ENCODE assay signal across 20 cellular contexts in the genomic region with DNA sequence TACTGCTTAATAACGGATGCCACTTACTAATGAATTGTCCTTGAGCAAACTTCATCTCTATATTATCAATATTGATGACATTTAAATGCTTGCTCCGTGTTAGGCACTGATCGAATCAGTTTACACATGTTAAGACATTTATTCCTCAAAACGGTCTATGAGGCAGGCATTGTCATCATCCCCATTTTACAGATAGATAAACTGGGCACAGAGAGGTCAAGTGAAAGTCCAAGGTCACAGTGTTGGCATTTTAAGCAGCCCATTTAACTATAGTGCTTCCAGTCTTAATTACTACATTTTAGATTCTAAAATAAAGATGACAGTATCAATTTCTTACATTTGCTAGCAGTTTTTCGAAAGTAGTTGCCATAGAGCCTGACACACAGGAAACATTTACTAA. TPM values are rescaled to one million over a fixed set of nuclear protein-coding genes. Genes with fewer than 3 reads are reported as not detected.
DNase-seq lines count a peak whose midpoint lies in the region; ATAC-seq, FAIRE-seq and TF ChIP-seq lines count a peak whose summit lies in the region.
"Had no signal": no experiment of that assay in that cellular context is flagged by ENCODE, and none has a peak within 500 bp of the region (broad histone marks: within the 10 kb centered on the region; RNA-seq: fewer than 3 reads in every experiment).

No MANE protein-coding gene starts in this region.

- no peak for TF ChIP-seq POLR2A in K562 (conservative IDR thresholded peaks at IDR 0.05)
- no peak for TF ChIP-seq POLR2A in sigmoid colon (IDR thresholded peaks at IDR 0.05)
- TF ChIP-seq POLR2A in uterus (IDR thresholded peaks at IDR 0.05): no peak

- no peak for ATAC-seq in K562

- H3K79me1 ChIP-seq in mesenchymal stem cell (replicated peaks; ENCODE audit: low read length, poor library complexity, severe bottlenecking): no peaks in the 10 kb centered on the region

- in situ Hi-C loops in K562 (cut with MboI): no loop called here

- H4K20me1 ChIP-seq in K562 (replicated peaks; ENCODE audit: control insufficient read depth, insufficient read depth, low read length): no peaks in the 10 kb centered on the region
- H4K20me1 ChIP-seq: BLaER1 treated with 17β-estradiol and CSF1 and Interleukin-3, amounts not matched to agents 10 nM and 100 nM had no signal

- H3K9me3 ChIP-seq in K562 (replicated peaks; ENCODE audit: control insufficient read depth, insufficient read depth, low read depth, low read length): no peaks in the 10 kb centered on the region
- no peaks in the 10 kb centered on the region for H3K9me3 ChIP-seq in mesenchymal stem cell (ENCODE audit: control insufficient read depth, low read length)
- H3K9me3 ChIP-seq in sigmoid colon: no peaks in the 10 kb centered on the region
- H3K9me3 ChIP-seq in uterus: no peaks in the 10 kb centered on the region
- H3K9me3 ChIP-seq: BLaER1 treated with 17β-estradiol and CSF1 and Interleukin-3, amounts not matched to agents 10 nM and 100 nM; Peyer's patch had no signal

- H2AFZ ChIP-seq in K562 (ENCODE audit: low read depth, low read length): no peak overlapping the region
- H2AFZ ChIP-seq in mesenchymal stem cell (ENCODE audit: low read depth, low read length): no peak overlapping the region

- no peaks in the 10 kb centered on the region for H3K9me1 ChIP-seq in K562 (ENCODE audit: control insufficient read depth, insufficient read depth, low read length)

- no peak for DNase-seq in K562 (ENCODE audit: extremely low read depth in 1 of 4, low spot score in 3 of 4)
- no peak for DNase-seq in mesenchymal stem cell
- DNase-seq in sigmoid colon: no peak
- DNase-seq in uterus: no peak
- no peak for DNase-seq in anterior cingulate cortex (lab: John Stamatoyannopoulos, UW)
- DNase-seq in activated effector memory CD4-positive, alpha-beta T cell treated with anti-CD3 and anti-CD28 coated beads, Interleukin-2, amount 50 U/mL, for 16 hours: no peak
- no peak for DNase-seq in NCI-H2171 treated with DMSO at 0.1 percent for 48 hours (lab: John Stamatoyannopoulos, UW)
- DNase-seq: CD4-positive, alpha-beta memory T cell; H7; HFFc6; KBM-7; NCI-H1105; NCI-H146; NCI-H2029; NCI-H524 treated with DMSO at 0.1 percent for 48 hours; Peyer's patch had no signal

- H3K4me3 ChIP-seq in K562: no peak overlapping the region
- no peak overlapping the region for H3K4me3 ChIP-seq in mesenchymal stem cell (ENCODE audit: insufficient read depth in 1 of 2, low read depth in 1 of 2, low read length in 2 of 2)
- no peak overlapping the region for H3K4me3 ChIP-seq in sigmoid colon
- H3K4me3 ChIP-seq in uterus: no peak overlapping the region
- H3K4me3 ChIP-seq: BLaER1 treated with 17β-estradiol and CSF1 and Interleukin-3, amounts not matched to agents 10 nM and 100 nM had no signal

- FAIRE-seq in K562 (lab: Jason Lieb, UNC): no peak
- FAIRE-seq: GM12891 had no signal

- no peak overlapping the region for H4K8ac ChIP-seq in mesenchymal stem cell (ENCODE audit: low read length)

- H2BK120ac ChIP-seq in mesenchymal stem cell (ENCODE audit: low read depth, low read length): no peak overlapping the region

- no peak for TF ChIP-seq EP300 in K562 (IDR thresholded peaks at IDR 0.05; ENCODE audit: low read length)
- no peak for TF ChIP-seq EP300 in sigmoid colon (IDR thresholded peaks at IDR 0.05)

- H3K4me1 ChIP-seq in K562 (replicated peaks in 1 of 2; ENCODE audit: control insufficient read depth in 2 of 2, insufficient read depth in 2 of 2, low read length in 2 of 2) (no peaks in the 10 kb centered on the region), mesenchymal stem cell (ENCODE audit: control insufficient read depth, insufficient read depth, low read depth, low read length) (peaks cover 5% of the 10 kb centered on the region), sigmoid colon (peaks cover 0 to 40% (median 32%) of the 10 kb centered on the region in 4 donors), uterus (no peaks in the 10 kb centered on the region)
- H3K4me1 ChIP-seq: BLaER1 treated with 17β-estradiol and CSF1 and Interleukin-3, amounts not matched to agents 10 nM and 100 nM; Peyer's patch had no signal

- H3K23ac ChIP-seq in mesenchymal stem cell (ENCODE audit: low read length in 2 of 2): no peak overlapping the region

- no peak overlapping the region for H3K4ac ChIP-seq in mesenchymal stem cell (ENCODE audit: low read depth in 1 of 2, low read length in 2 of 2)

- H3K4me2 ChIP-seq in K562 (ENCODE audit: insufficient read depth, low read length): no peak overlapping the region
- no peak overlapping the region for H3K4me2 ChIP-seq in mesenchymal stem cell (ENCODE audit: low read length, poor library complexity, severe bottlenecking)
- H3K4me2 ChIP-seq: BLaER1 treated with 17β-estradiol and CSF1 and Interleukin-3, amounts not matched to agents 10 nM and 100 nM had no signal

- POLR2A ChIA-PET in K562 (lab: Yijun Ruan, JAX): no interaction called here

- no TSS peak for BruUV-seq in K562 (replicated peaks; lab: Mats Ljungman, UMichigan)

- no peak overlapping the region for H3K18ac ChIP-seq in mesenchymal stem cell (ENCODE audit: low read depth in 1 of 2, low read length in 2 of 2)

- H4K91ac ChIP-seq in mesenchymal stem cell (ENCODE audit: low read length): no peak overlapping the region

- no peak overlapping the region for H2BK5ac ChIP-seq in mesenchymal stem cell (ENCODE audit: low read depth, low read length, poor library complexity, severe bottlenecking)

- 1% methylated on average over 5 of the region's 5 CpGs for WGBS in K562 (ENCODE audit: insufficient coverage, low coverage, missing lambda C conversion rate)
- WGBS in mesenchymal stem cell: 76% methylated on average over 4 of the region's 5 CpGs
- WGBS in sigmoid colon, 2 donors: 77 to 86% methylated on average over 5 of the region's 5 CpGs

- H3K27me3 ChIP-seq in K562 (ENCODE audit: control insufficient read depth in 2 of 2, insufficient read depth in 2 of 2, low read length in 2 of 2) (no peaks in the 10 kb centered on the region), mesenchymal stem cell (ENCODE audit: control insufficient read depth in 1 of 2, insufficient read depth in 1 of 2, low read length in 2 of 2) (no peaks in the 10 kb centered on the region), sigmoid colon (no peaks in the 10 kb centered on the region), uterus (no peaks in the 10 kb centered on the region)
- H3K27me3 ChIP-seq: BLaER1 treated with 17β-estradiol and CSF1 and Interleukin-3, amounts not matched to agents 10 nM and 100 nM; Peyer's patch had no signal

- intact Hi-C loops in K562 (cut with micrococcal nuclease): no loop called here
- intact Hi-C loops in sigmoid colon (cut with DNase I): loop anchor here (5.0 to 10.0 kb wide), 2 partner anchors 78 to 201 kb away; no protein-coding TSS in a partner anchor
- intact Hi-C loops in uterus (cut with DNase I; ENCODE audit: low total_unique reads): no loop called here

- H2AK5ac ChIP-seq in mesenchymal stem cell (ENCODE audit: low read length, severe bottlenecking): no peak overlapping the region

- H3K14ac ChIP-seq in mesenchymal stem cell (ENCODE audit: low read length in 2 of 2): no peak overlapping the region

- H3K36me3 ChIP-seq in K562 (ENCODE audit: control insufficient read depth, insufficient read depth, low read length): no peaks in the 10 kb centered on the region
- peaks cover 0 to 8% of the 10 kb centered on the region in 2 experiments for H3K36me3 ChIP-seq in mesenchymal stem cell (ENCODE audit: control insufficient read depth in 1 of 2, insufficient read depth in 2 of 2, low read depth in 1 of 2, low read length in 2 of 2)
- no peaks in the 10 kb centered on the region for H3K36me3 ChIP-seq in sigmoid colon
- no peaks in the 10 kb centered on the region for H3K36me3 ChIP-seq in uterus
- H3K36me3 ChIP-seq: BLaER1 treated with 17β-estradiol and CSF1 and Interleukin-3, amounts not matched to agents 10 nM and 100 nM; Peyer's patch had no signal

- H3K79me2 ChIP-seq in K562 (ENCODE audit: control insufficient read depth, insufficient read depth, low read length): no peaks in the 10 kb centered on the region

- no peak for TF ChIP-seq RAD21 in K562 (CRISPR knock-in tag; conservative IDR thresholded peaks at IDR 0.05 in 1 of 2, IDR thresholded peaks at IDR 0.05 in 1 of 2)

- no peak overlapping the region for H2BK15ac ChIP-seq in mesenchymal stem cell (ENCODE audit: low read depth, poor library complexity, severe bottlenecking)

- H3K9ac ChIP-seq in K562 (ENCODE audit: insufficient read depth in 1 of 2, low read depth in 2 of 2, low read length in 2 of 2) (no peak overlapping the region), mesenchymal stem cell (ENCODE audit: low read length) (peak overlapping the region; percentile 91)
- H3K9ac ChIP-seq: BLaER1 treated with 17β-estradiol and CSF1 and Interleukin-3, amounts not matched to agents 10 nM and 100 nM had no signal

- no peak for TF ChIP-seq CTCF in K562 (IDR thresholded peaks at IDR 0.05 in 2 of 3, conservative IDR thresholded peaks at IDR 0.05 in 1 of 3; ENCODE audit: insufficient read depth in 2 of 3, low read depth in 1 of 3, low read length in 3 of 3)
- TF ChIP-seq CTCF in sigmoid colon (IDR thresholded peaks at IDR 0.05): no peak
- TF ChIP-seq CTCF in uterus (IDR thresholded peaks at IDR 0.05): no peak

- H3K27ac ChIP-seq in K562 (ENCODE audit: extremely low read depth, low read depth, low read length) (no peak overlapping the region), mesenchymal stem cell (ENCODE audit: low read length, poor library complexity, severe bottlenecking) (no peak overlapping the region), sigmoid colon (peak overlapping the region; percentile 75 to 80 (median 78)), uterus (peak overlapping the region; percentile 78 to 91)
- H3K27ac ChIP-seq: BLaER1 treated with 17β-estradiol and CSF1 and Interleukin-3, amounts not matched to agents 10 nM and 100 nM had no signal

- H2BK12ac ChIP-seq in mesenchymal stem cell (ENCODE audit: low read length in 2 of 2): no peak overlapping the region

- CTCF ChIA-PET in K562 (lab: Yijun Ruan, JAX; ENCODE audit: low intra/inter-chr PET ratio): no interaction called here

RNA-seq across cellular contexts. Expression of a gene that starts 1.0 kb away (rescaled TPM):
- not detected in 2 replicates for total RNA-seq in K562 (2011; cell fraction: chromatin; rRNA removed; ENCODE audit: low replicate concordance)
- not detected in 2 replicates for total RNA-seq in K562 (2011; cell fraction: nucleolus; rRNA removed)
- not detected in 2 replicates for total RNA-seq in K562 (2011; cell fraction: nucleoplasm; rRNA removed)
- total RNA-seq in K562 (2014; rRNA removed) (not detected in 2 replicates), K562 (2014; rRNA removed; fragmentation: Illumina TruSeq; extraction: Trizol) (not detected in 2 replicates), K562 (2015; rRNA removed; fragmentation: Illumina TruSeq; extraction: Trizol) (not detected in 2 replicates), K562 (2021) (0.24 TPM in 1 of 2 replicates, not detected in the other), sigmoid colon (100 to 1,000 TPM in 1 of 4 donors, 10 to 100 TPM in 3; 30.4 to 177 (median 77.9) TPM), uterus (100 to 1,000 TPM in 2 of 4 donors, 10 to 100 TPM in 2; 38.8 to 156 (median 89.2) TPM)
- polyA plus RNA-seq in K562 (2011; rRNA removed) (not detected in 2 replicates), K562 (2014; fragmentation: Illumina TruSeq; extraction: Trizol) (0.03 TPM in 1 of 2 replicates, not detected in the other), K562 (2014; fragmentation: Nextera tagmentation; extraction: Ambion mirVana) (under 1 TPM; 0.01 to 0.08 TPM), K562 (2014; rRNA removed) (not detected in 2 replicates), sigmoid colon (10 to 100 TPM in 1 of 3 donors, 1 to 10 TPM in 2; 1.2 to 21.1 (median 4.8) TPM)
- not detected in 2 replicates for polyA plus RNA-seq in K562 (2011; cell fraction: cytosol; rRNA removed)
- polyA plus RNA-seq in K562 (2011; cell fraction: nucleus; rRNA removed): not detected in 2 replicates
- polyA plus RNA-seq in K562 (2012): 0.04 TPM in 2 replicates
- not detected in 2 replicates for polyA minus RNA-seq in K562 (2011; rRNA and poly(A)+ RNA removed)
- not detected in 2 replicates for polyA minus RNA-seq in K562 (2011; cell fraction: cytosol; rRNA and poly(A)+ RNA removed)
- not detected in 2 replicates for polyA minus RNA-seq in K562 (2011; cell fraction: nucleus; rRNA and poly(A)+ RNA removed)
- 1.5 TPM for polyA plus RNA-seq in mesenchymal stem cell (2013, experiment 1 of 2)
- polyA plus RNA-seq in mesenchymal stem cell (2013, experiment 2 of 2): 1.2 TPM
- total RNA-seq: CD4-positive, alpha-beta memory T cell; G401; OCI-LY7 had no signal
- polyA plus RNA-seq: CD4-positive, alpha-beta memory T cell had no signal

Comparison
In these comparisons a context has a peak if more than half of its experiments do, and no peak if none do; other contexts are left out.
1. H3K27ac ChIP-seq: peak in sigmoid colon (4 of 4) and uterus (2 of 2); none in K562 (single experiment) and mesenchymal stem cell (single experiment).
2. RNA of a gene that starts 1.0 kb away (total RNA-seq): 38.8 to 156 TPM in uterus and 30.4 to 177 TPM in sigmoid colon; 0.24 TPM in K562; every median in the first group is over 10 times any median in the second.